In genomic region chr14:60215127-60215444, GRCh38 we compare ENCODE assay signal across 32 cellular contexts. TPM values are rescaled to one million over a fixed set of nuclear protein-coding genes. Genes with fewer than 3 reads are reported as not detected.
DNase-seq lines count a peak whose midpoint lies in the region; ATAC-seq and TF ChIP-seq lines count a peak whose summit lies in the region.
"Had no signal": no experiment of that assay in that cellular context is flagged by ENCODE, and none has a peak within 500 bp of the region (broad histone marks: within the 10 kb centered on the region; RNA-seq: fewer than 3 reads in every experiment).

No MANE protein-coding gene starts in this region.

- H3K14ac ChIP-seq in mesenchymal stem cell (ENCODE audit: low read length in 2 of 2), result no peak overlapping the region
- H3K14ac ChIP-seq in neuronal stem cell (ENCODE audit: low read length), result no peak overlapping the region

- no peak overlapping the region for H3K9ac ChIP-seq in rectal smooth muscle tissue (ENCODE audit: low read length)
- no peak overlapping the region for H3K9ac ChIP-seq in mesenchymal stem cell (ENCODE audit: low read length)
- no peak overlapping the region for H3K9ac ChIP-seq in neuronal stem cell (ENCODE audit: low read depth, low read length, poor library complexity)

- H3K4me3 ChIP-seq in heart left ventricle (no peak overlapping the region), right cardiac atrium (ENCODE audit: low read length) (no peak overlapping the region), rectal smooth muscle tissue (ENCODE audit: low read length) (no peak overlapping the region), mesenchymal stem cell (ENCODE audit: insufficient read depth in 1 of 2, low read depth in 1 of 2, low read length in 2 of 2) (no peak overlapping the region), neuronal stem cell (ENCODE audit: low read length in 2 of 2) (no peak overlapping the region)
- H3K4me3 ChIP-seq: A549, HAP-1, skin epidermis had no signal

- H3K27me3 ChIP-seq in heart left ventricle, result peaks cover 0 to 3% (median 0%) of the 10 kb centered on the region in 9 donors
- no peaks in the 10 kb centered on the region for H3K27me3 ChIP-seq in right cardiac atrium (ENCODE audit: control insufficient read depth, insufficient read depth)
- H3K27me3 ChIP-seq in rectal smooth muscle tissue (ENCODE audit: control insufficient read depth, insufficient read depth, low read length), result no peaks in the 10 kb centered on the region
- peaks cover 3 to 4% of the 10 kb centered on the region in 2 experiments for H3K27me3 ChIP-seq in mesenchymal stem cell (ENCODE audit: control insufficient read depth in 1 of 2, insufficient read depth in 1 of 2, low read length in 2 of 2)
- peaks cover 0 to 11% (median 0%) of the 10 kb centered on the region in 3 experiments for H3K27me3 ChIP-seq in neuronal stem cell (ENCODE audit: control insufficient read depth in 3 of 3, insufficient read depth in 3 of 3, low read depth in 1 of 3, low read length in 3 of 3)
- H3K27me3 ChIP-seq: brain microvascular endothelial cell, neutrophil had no signal

- H3K79me1 ChIP-seq in mesenchymal stem cell (replicated peaks; ENCODE audit: low read length, poor library complexity, severe bottlenecking) (no peaks in the 10 kb centered on the region), neuronal stem cell (ENCODE audit: low read depth, low read length) (no peaks in the 10 kb centered on the region)

- TF ChIP-seq CTCF in heart left ventricle (IDR thresholded peaks at IDR 0.05), result no peak

- no peak overlapping the region for H2AK5ac ChIP-seq in mesenchymal stem cell (ENCODE audit: low read length, severe bottlenecking)
- no peak overlapping the region for H2AK5ac ChIP-seq in neuronal stem cell (ENCODE audit: low read depth, low read length)

- no peak overlapping the region for H2BK120ac ChIP-seq in mesenchymal stem cell (ENCODE audit: low read depth, low read length)
- H2BK120ac ChIP-seq in neuronal stem cell (ENCODE audit: low read depth, low read length), result no peak overlapping the region

- H3K27ac ChIP-seq in heart left ventricle, result peak overlapping the region in 6 of 12 donors; percentile 15 to 63 (median 44)
- no peak overlapping the region for H3K27ac ChIP-seq in right cardiac atrium (ENCODE audit: low read length)
- peak overlapping the region; percentile 81 for H3K27ac ChIP-seq in rectal smooth muscle tissue (ENCODE audit: low read depth, low read length)
- H3K27ac ChIP-seq in mesenchymal stem cell (ENCODE audit: low read length, poor library complexity, severe bottlenecking), result no peak overlapping the region
- no peak overlapping the region for H3K27ac ChIP-seq in neuronal stem cell (replicated peaks; ENCODE audit: low read length)
- H3K27ac ChIP-seq: A549, brain microvascular endothelial cell, neutrophil, skin epidermis, WERI-Rb-1 had no signal

- H3K18ac ChIP-seq in mesenchymal stem cell (ENCODE audit: low read depth in 1 of 2, low read length in 2 of 2) (no peak overlapping the region), neuronal stem cell (ENCODE audit: low read length) (no peak overlapping the region)

- H3K36me3 ChIP-seq in heart left ventricle (no peaks in the 10 kb centered on the region), rectal smooth muscle tissue (ENCODE audit: control insufficient read depth, insufficient read depth, low read length) (no peaks in the 10 kb centered on the region), mesenchymal stem cell (ENCODE audit: control insufficient read depth in 1 of 2, insufficient read depth in 2 of 2, low read depth in 1 of 2, low read length in 2 of 2) (no peaks in the 10 kb centered on the region), neuronal stem cell (replicated peaks in 1 of 2; ENCODE audit: control insufficient read depth in 2 of 2, insufficient read depth in 2 of 2, low read length in 2 of 2) (no peaks in the 10 kb centered on the region)
- H3K36me3 ChIP-seq: brain microvascular endothelial cell, HAP-1, neutrophil, WERI-Rb-1 had no signal

- no peak overlapping the region for H2BK12ac ChIP-seq in mesenchymal stem cell (ENCODE audit: low read length in 2 of 2)
- H2BK12ac ChIP-seq in neuronal stem cell (ENCODE audit: low read length), result no peak overlapping the region

- H3K23ac ChIP-seq in mesenchymal stem cell (ENCODE audit: low read length in 2 of 2), result no peak overlapping the region
- no peak overlapping the region for H3K23ac ChIP-seq in neuronal stem cell (ENCODE audit: low read depth, low read length, poor library complexity)

- no peak for TF ChIP-seq POLR2A in heart left ventricle (IDR thresholded peaks at IDR 0.05)

- H2AFZ ChIP-seq in mesenchymal stem cell (ENCODE audit: low read depth, low read length), result no peak overlapping the region
- H2AFZ ChIP-seq in neuronal stem cell (ENCODE audit: low read length), result no peak overlapping the region

- 39 to 57% (median 49%) methylated on average over 2 of the region's 2 CpGs for WGBS in heart left ventricle, 4 donors
- WGBS in right cardiac atrium, result 69% methylated on average over 2 of the region's 2 CpGs
- WGBS in mesenchymal stem cell, result 79% methylated on average over 1 of the region's 2 CpGs
- no CpG with 5 or more reads among the region's 2 CpGs for WGBS in neuronal stem cell (ENCODE audit: extremely low coverage in 2 of 2, insufficient read length in 2 of 2, insufficient replicate concordance in 1 of 2), 2 donors

- no peaks in the 10 kb centered on the region for H3K9me3 ChIP-seq in heart left ventricle
- H3K9me3 ChIP-seq in right cardiac atrium (ENCODE audit: control insufficient read depth, low read length), result no peaks in the 10 kb centered on the region
- peaks cover 2% of the 10 kb centered on the region for H3K9me3 ChIP-seq in mesenchymal stem cell (ENCODE audit: control insufficient read depth, low read length)
- no peaks in the 10 kb centered on the region for H3K9me3 ChIP-seq in neuronal stem cell (replicated peaks in 1 of 2; ENCODE audit: control insufficient read depth in 2 of 2, insufficient read depth in 1 of 2, low read depth in 1 of 2, low read length in 2 of 2)
- H3K9me3 ChIP-seq: A549, HAP-1, neutrophil had no signal

- no peak overlapping the region for H2BK15ac ChIP-seq in mesenchymal stem cell (ENCODE audit: low read depth, poor library complexity, severe bottlenecking)
- no peak overlapping the region for H2BK15ac ChIP-seq in neuronal stem cell (ENCODE audit: low read length)

- intact Hi-C loops in heart left ventricle (cut with DNase I) (no loop called here), right cardiac atrium (cut with DNase I) (no loop called here), left ventricle myocardium superior (cut with micrococcal nuclease) (no loop called here)

- DNase-seq in heart left ventricle (no peak), right cardiac atrium (no peak), left ventricle myocardium superior (no peak), NCI-H1436 treated with DMSO at 0.1 percent for 48 hours (lab: John Stamatoyannopoulos, UW) (no peak), mesenchymal stem cell (no peak), neuronal stem cell (ENCODE audit: low spot score) (no peak)
- DNase-seq: activated CD4-positive, alpha-beta T cell treated with anti-CD3 and anti-CD28 coated beads for 48 hours; amygdala; brain microvascular endothelial cell; CD4-positive, CD25-positive, alpha-beta regulatory T cell; DND-41; foreskin melanocyte; GF-D8; hippocampal formation; mammary epithelial cell; MM.1S; NCI-H1105 treated with DMSO at 0.1 percent for 48 hours; NCI-H1930; NCI-H2171 treated with DMSO at 0.1 percent for 48 hours; NCI-H524; SHP77 treated with DMSO at 0.1 percent for 48 hours; stimulated activated naive CD4-positive, alpha-beta T cell; SW 1271; WERI-Rb-1 had no signal

- H3K4ac ChIP-seq in mesenchymal stem cell (ENCODE audit: low read depth in 1 of 2, low read length in 2 of 2) (no peak overlapping the region), neuronal stem cell (ENCODE audit: low read length) (no peak overlapping the region)

- H2BK5ac ChIP-seq in mesenchymal stem cell (ENCODE audit: low read depth, low read length, poor library complexity, severe bottlenecking) (no peak overlapping the region), neuronal stem cell (ENCODE audit: low read length) (no peak overlapping the region)

- H4K91ac ChIP-seq in mesenchymal stem cell (ENCODE audit: low read length), result no peak overlapping the region
- no peak overlapping the region for H4K91ac ChIP-seq in neuronal stem cell (ENCODE audit: low read depth, low read length, poor library complexity)

- peaks cover 0 to 10% (median 0%) of the 10 kb centered on the region in 12 donors for H3K4me1 ChIP-seq in heart left ventricle
- H3K4me1 ChIP-seq in right cardiac atrium (ENCODE audit: control insufficient read depth, insufficient read depth, low read length), result no peaks in the 10 kb centered on the region
- peaks cover 27% of the 10 kb centered on the region for H3K4me1 ChIP-seq in rectal smooth muscle tissue (ENCODE audit: control insufficient read depth, insufficient read depth, low read length)
- H3K4me1 ChIP-seq in mesenchymal stem cell (ENCODE audit: control insufficient read depth, insufficient read depth, low read depth, low read length), result no peaks in the 10 kb centered on the region
- peaks cover 0 to 5% of the 10 kb centered on the region in 2 donors for H3K4me1 ChIP-seq in neuronal stem cell (ENCODE audit: control insufficient read depth in 2 of 2, insufficient read depth in 1 of 2, low read depth in 1 of 2, low read length in 2 of 2)
- H3K4me1 ChIP-seq: A549, HAP-1 had no signal

- H3K4me2 ChIP-seq in mesenchymal stem cell (ENCODE audit: low read length, poor library complexity, severe bottlenecking) (no peak overlapping the region), neuronal stem cell (ENCODE audit: insufficient read depth, low read length, poor library complexity, severe bottlenecking) (no peak overlapping the region)
- H3K4me2 ChIP-seq: A549 had no signal

- H4K8ac ChIP-seq in mesenchymal stem cell (ENCODE audit: low read length) (no peak overlapping the region), neuronal stem cell (ENCODE audit: low read depth, low read length) (no peak overlapping the region)

- peak; percentile 65 to 81 (median 74) for ATAC-seq in heart left ventricle
- ATAC-seq in right cardiac atrium, result no peak
- peak; percentile 91 for ATAC-seq in left ventricle myocardium superior
- no peak for ATAC-seq in GM19324 (IDR thresholded peaks at IDR 0.05; ENCODE audit: low FRiP score, unreplicated experiment)
- ATAC-seq: A549; activated naive CD4-positive, alpha-beta T cell treated with anti-CD3 and anti-CD28 coated beads, Interleukin-2, amount 50 U/mL, for 72 hours; Panc1 had no signal

RNA-seq across cellular contexts. Expression of gene PPM1A, which starts 33.9 kb away (rescaled TPM):
- total RNA-seq in heart left ventricle (100 to 1,000 TPM in 4 of 9 donors, 10 to 100 TPM in 5; 60.7 to 126 (median 95.1) TPM), right cardiac atrium (10 to 100 TPM; 73.0 to 88.2 (median 80.8) TPM), left ventricle myocardium superior (117 TPM)
- polyA plus RNA-seq in heart left ventricle (10 to 100 TPM; 27.7 to 55.1 TPM), right cardiac atrium (37.8 TPM)
- polyA plus RNA-seq in mesenchymal stem cell (2013, experiment 1 of 2), result 27.2 TPM
- 27.7 TPM for polyA plus RNA-seq in mesenchymal stem cell (2013, experiment 2 of 2)
- polyA plus RNA-seq in neuronal stem cell (2013, experiment 1 of 2), result 27.6 TPM
- polyA plus RNA-seq in neuronal stem cell (2013, experiment 2 of 2), result 28.1 TPM

RNA-seq across cellular contexts. Expression of gene DHRS7, which starts 49.9 kb away (rescaled TPM):
- total RNA-seq in heart left ventricle, result 10 to 100 TPM; 27.9 to 76.6 (median 40.2) TPM
- 10 to 100 TPM; 40.5 to 89.3 TPM for polyA plus RNA-seq in heart left ventricle
- total RNA-seq in right cardiac atrium, result 10 to 100 TPM; 40.0 to 48.8 (median 43.5) TPM
- 54.2 TPM for polyA plus RNA-seq in right cardiac atrium
- total RNA-seq in left ventricle myocardium superior, result 34.2 TPM
- 74.0 TPM for polyA plus RNA-seq in mesenchymal stem cell (2013, experiment 1 of 2)
- polyA plus RNA-seq in mesenchymal stem cell (2013, experiment 2 of 2), result 76.4 TPM
- polyA plus RNA-seq in neuronal stem cell (2013, experiment 1 of 2), result 17.7 TPM
- polyA plus RNA-seq in neuronal stem cell (2013, experiment 2 of 2), result 17.1 TPM

Comparison
In these comparisons a context has a peak if more than half of its experiments do, and no peak if none do; other contexts are left out.
1. ATAC-seq: peak in heart left ventricle (4 of 4) and left ventricle myocardium superior (single experiment); none in right cardiac atrium (0 of 2) and GM19324 (single experiment).